In the genomic region with DNA sequence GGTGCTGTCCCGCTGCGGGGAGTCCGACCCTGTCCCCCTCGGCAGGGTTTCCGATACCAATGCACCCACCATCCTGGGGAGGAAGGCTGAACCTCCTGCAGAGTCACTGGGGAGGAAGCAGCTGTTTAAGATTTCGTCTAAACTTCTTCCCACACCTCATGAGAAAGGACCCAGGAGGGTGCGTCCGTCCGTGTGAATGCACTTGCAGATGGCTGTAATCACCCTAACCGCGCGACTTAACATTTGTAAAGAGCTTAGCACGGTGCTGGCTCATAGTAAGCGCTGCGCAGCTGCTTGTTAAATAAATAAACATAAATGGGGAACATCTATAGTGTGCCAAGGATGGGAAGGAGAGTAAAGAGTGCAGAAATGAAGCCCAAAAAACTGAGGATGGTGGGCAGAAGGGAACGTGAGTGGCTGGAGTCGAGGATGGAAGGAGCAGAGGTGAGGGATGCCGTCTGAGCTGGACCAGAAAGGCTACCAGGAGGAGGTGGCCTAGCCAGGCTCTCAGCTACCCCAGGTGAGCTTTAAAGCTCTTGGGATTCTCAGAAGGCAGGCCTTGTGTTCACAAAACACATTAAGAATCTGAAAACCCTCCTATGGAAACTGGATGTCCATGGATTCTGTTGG, we compare ENCODE assay signal across 1 cellular context.
TF ChIP-seq lines count a peak whose summit lies in the region.

No MANE protein-coding gene starts in this region.

TF ChIP-seq in WTC11, 78 proteins besides CTCF, POLR2A, EP300 and RAD21 (continued from another document):
- TF ChIP-seq, protein P1, sequence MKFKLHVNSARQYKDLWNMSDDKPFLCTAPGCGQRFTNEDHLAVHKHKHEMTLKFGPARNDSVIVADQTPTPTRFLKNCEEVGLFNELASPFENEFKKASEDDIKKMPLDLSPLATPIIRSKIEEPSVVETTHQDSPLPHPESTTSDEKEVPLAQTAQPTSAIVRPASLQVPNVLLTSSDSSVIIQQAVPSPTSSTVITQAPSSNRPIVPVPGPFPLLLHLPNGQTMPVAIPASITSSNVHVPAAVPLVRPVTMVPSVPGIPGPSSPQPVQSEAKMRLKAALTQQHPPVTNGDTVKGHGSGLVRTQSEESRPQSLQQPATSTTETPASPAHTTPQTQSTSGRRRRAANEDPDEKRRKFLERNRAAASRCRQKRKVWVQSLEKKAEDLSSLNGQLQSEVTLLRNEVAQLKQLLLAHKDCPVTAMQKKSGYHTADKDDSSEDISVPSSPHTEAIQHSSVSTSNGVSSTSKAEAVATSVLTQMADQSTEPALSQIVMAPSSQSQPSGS (CRISPR knock-in tag; IDR thresholded peaks at IDR 0.05; ENCODE audit: borderline replicate concordance, low read depth) = no peak
- TF ChIP-seq AFF4 (CRISPR knock-in tag; IDR thresholded peaks at IDR 0.05; ENCODE audit: borderline replicate concordance) = no peak
- no peak for TF ChIP-seq OVOL2 (CRISPR knock-in tag; IDR thresholded peaks at IDR 0.05; ENCODE audit: borderline replicate concordance)
- peak; percentile 50; the same call in 1 of the 2 replicates for TF ChIP-seq FOXK1 (CRISPR knock-in tag; IDR thresholded peaks at IDR 0.05)
- TF ChIP-seq CBFB (CRISPR knock-in tag; IDR thresholded peaks at IDR 0.05; ENCODE audit: low read depth) = no peak
- TF ChIP-seq MLX (CRISPR knock-in tag; IDR thresholded peaks at IDR 0.05) = no peak
- no peak for TF ChIP-seq HMGA2 (CRISPR knock-in tag; IDR thresholded peaks at IDR 0.05)
- TF ChIP-seq ZNF263 (CRISPR knock-in tag; IDR thresholded peaks at IDR 0.05; ENCODE audit: low read depth) = no peak
- TF ChIP-seq PRRX2 (CRISPR knock-in tag; IDR thresholded peaks at IDR 0.05) = no peak
- TF ChIP-seq, protein P2, sequence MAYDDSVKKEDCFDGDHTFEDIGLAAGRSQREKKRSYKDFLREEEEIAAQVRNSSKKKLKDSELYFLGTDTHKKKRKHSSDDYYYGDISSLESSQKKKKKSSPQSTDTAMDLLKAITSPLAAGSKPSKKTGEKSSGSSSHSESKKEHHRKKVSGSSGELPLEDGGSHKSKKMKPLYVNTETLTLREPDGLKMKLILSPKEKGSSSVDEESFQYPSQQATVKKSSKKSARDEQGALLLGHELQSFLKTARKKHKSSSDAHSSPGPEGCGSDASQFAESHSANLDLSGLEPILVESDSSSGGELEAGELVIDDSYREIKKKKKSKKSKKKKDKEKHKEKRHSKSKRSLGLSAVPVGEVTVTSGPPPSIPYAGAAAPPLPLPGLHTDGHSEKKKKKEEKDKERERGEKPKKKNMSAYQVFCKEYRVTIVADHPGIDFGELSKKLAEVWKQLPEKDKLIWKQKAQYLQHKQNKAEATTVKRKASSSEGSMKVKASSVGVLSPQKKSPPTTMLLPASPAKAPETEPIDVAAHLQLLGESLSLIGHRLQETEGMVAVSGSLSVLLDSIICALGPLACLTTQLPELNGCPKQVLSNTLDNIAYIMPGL (CRISPR knock-in tag; IDR thresholded peaks at IDR 0.05) = no peak
- no peak for TF ChIP-seq JUN (CRISPR knock-in tag; IDR thresholded peaks at IDR 0.05)
- no peak for TF ChIP-seq RORB (CRISPR knock-in tag; IDR thresholded peaks at IDR 0.05)
- no peak for TF ChIP-seq JAZF1 (CRISPR knock-in tag; IDR thresholded peaks at IDR 0.05)
- TF ChIP-seq, protein P3, sequence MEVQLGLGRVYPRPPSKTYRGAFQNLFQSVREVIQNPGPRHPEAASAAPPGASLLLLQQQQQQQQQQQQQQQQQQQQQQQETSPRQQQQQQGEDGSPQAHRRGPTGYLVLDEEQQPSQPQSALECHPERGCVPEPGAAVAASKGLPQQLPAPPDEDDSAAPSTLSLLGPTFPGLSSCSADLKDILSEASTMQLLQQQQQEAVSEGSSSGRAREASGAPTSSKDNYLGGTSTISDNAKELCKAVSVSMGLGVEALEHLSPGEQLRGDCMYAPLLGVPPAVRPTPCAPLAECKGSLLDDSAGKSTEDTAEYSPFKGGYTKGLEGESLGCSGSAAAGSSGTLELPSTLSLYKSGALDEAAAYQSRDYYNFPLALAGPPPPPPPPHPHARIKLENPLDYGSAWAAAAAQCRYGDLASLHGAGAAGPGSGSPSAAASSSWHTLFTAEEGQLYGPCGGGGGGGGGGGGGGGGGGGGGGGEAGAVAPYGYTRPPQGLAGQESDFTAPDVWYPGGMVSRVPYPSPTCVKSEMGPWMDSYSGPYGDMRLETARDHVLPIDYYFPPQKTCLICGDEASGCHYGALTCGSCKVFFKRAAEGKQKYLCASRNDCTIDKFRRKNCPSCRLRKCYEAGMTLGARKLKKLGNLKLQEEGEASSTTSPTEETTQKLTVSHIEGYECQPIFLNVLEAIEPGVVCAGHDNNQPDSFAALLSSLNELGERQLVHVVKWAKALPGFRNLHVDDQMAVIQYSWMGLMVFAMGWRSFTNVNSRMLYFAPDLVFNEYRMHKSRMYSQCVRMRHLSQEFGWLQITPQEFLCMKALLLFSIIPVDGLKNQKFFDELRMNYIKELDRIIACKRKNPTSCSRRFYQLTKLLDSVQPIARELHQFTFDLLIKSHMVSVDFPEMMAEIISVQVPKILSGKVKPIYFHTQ (CRISPR knock-in tag; IDR thresholded peaks at IDR 0.05) = no peak
- no peak for TF ChIP-seq NFE2L1 (CRISPR knock-in tag; IDR thresholded peaks at IDR 0.05)
- no peak for TF ChIP-seq EMX1 (CRISPR knock-in tag; IDR thresholded peaks at IDR 0.05)
- TF ChIP-seq SP1 (CRISPR knock-in tag; conservative IDR thresholded peaks at IDR 0.05) = 0 out of 2 replicates have a peak, but pooled peaks have one; percentile 37
- TF ChIP-seq, protein P4, sequence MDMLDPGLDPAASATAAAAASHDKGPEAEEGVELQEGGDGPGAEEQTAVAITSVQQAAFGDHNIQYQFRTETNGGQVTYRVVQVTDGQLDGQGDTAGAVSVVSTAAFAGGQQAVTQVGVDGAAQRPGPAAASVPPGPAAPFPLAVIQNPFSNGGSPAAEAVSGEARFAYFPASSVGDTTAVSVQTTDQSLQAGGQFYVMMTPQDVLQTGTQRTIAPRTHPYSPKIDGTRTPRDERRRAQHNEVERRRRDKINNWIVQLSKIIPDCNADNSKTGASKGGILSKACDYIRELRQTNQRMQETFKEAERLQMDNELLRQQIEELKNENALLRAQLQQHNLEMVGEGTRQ (CRISPR knock-in tag; IDR thresholded peaks at IDR 0.05) = 0 out of 2 replicates have a peak, but pooled peaks have one; percentile 9
- no peak for TF ChIP-seq KAT7 (CRISPR knock-in tag; IDR thresholded peaks at IDR 0.05; ENCODE audit: borderline replicate concordance)
- no peak for TF ChIP-seq ZNF416 (CRISPR knock-in tag; IDR thresholded peaks at IDR 0.05)
- TF ChIP-seq, protein P5, sequence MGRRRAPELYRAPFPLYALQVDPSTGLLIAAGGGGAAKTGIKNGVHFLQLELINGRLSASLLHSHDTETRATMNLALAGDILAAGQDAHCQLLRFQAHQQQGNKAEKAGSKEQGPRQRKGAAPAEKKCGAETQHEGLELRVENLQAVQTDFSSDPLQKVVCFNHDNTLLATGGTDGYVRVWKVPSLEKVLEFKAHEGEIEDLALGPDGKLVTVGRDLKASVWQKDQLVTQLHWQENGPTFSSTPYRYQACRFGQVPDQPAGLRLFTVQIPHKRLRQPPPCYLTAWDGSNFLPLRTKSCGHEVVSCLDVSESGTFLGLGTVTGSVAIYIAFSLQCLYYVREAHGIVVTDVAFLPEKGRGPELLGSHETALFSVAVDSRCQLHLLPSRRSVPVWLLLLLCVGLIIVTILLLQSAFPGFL (CRISPR knock-in tag; IDR thresholded peaks at IDR 0.05; ENCODE audit: borderline replicate concordance) = no peak
- TF ChIP-seq ZNF232 (CRISPR knock-in tag; IDR thresholded peaks at IDR 0.05) = no peak
- peak; percentile 97 for TF ChIP-seq ZNF423 (CRISPR knock-in tag; IDR thresholded peaks at IDR 0.05)
- TF ChIP-seq MXD4 (CRISPR knock-in tag; IDR thresholded peaks at IDR 0.05; ENCODE audit: borderline replicate concordance) = no peak
- no peak for TF ChIP-seq ZNF121 (CRISPR knock-in tag; IDR thresholded peaks at IDR 0.05)
